ENCODE assay signal across 19 cellular contexts in the genomic region with DNA sequence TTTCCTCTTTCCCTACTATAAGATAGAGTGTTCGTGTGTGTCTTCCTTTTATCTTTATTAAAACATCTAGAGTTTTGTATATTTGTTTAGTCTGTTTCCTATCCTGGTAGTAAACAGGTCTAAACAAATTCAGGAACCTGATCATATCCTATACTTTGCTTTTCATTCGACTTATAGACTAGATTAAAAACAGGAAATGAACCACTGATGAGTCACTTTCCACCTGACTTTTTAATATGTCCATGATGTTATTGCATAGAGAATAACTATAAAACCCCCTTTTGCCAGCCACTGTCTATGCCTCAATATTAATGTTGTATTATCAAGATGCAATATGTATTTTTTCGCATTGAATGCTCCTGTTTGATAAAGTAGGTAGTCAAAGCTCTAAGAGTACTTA.
DNase-seq lines count a peak whose midpoint lies in the region; ATAC-seq and TF ChIP-seq lines count a peak whose summit lies in the region.
"Had no signal": no experiment of that assay in that cellular context is flagged by ENCODE, and none has a peak within 500 bp of the region (broad histone marks: within the 10 kb centered on the region; RNA-seq: fewer than 3 reads in every experiment).

No MANE protein-coding gene starts in this region.

- no peak for TF ChIP-seq CTCF in RWPE2 (IDR thresholded peaks at IDR 0.05; ENCODE audit: poor library complexity, severe bottlenecking)
- TF ChIP-seq CTCF in foreskin keratinocyte (conservative IDR thresholded peaks at IDR 0.05), result no peak

- 16 to 18% methylated on average over 3 of the region's 3 CpGs for WGBS in GM23248 (ENCODE audit: low coverage in 1 of 2, low lambda C conversion rate in 2 of 2, missing lambda C conversion rate in 2 of 2), 2 experiments

- in situ Hi-C loops in GM23248 (cut with MboI), result no loop called here

- H3K4me1 ChIP-seq in RWPE2 (ENCODE audit: insufficient read depth, poor library complexity, severe bottlenecking) (peaks cover 8% of the 10 kb centered on the region), foreskin keratinocyte (peaks cover 10% of the 10 kb centered on the region), GM23248 (ENCODE audit: insufficient read depth) (no peaks in the 10 kb centered on the region)
- H3K4me1 ChIP-seq: BLaER1 treated with 17β-estradiol and CSF1 and Interleukin-3, amounts not matched to agents 10 nM and 100 nM had no signal

- no peak overlapping the region for H3K9ac ChIP-seq in GM23248
- H3K9ac ChIP-seq: BLaER1 treated with 17β-estradiol and CSF1 and Interleukin-3, amounts not matched to agents 10 nM and 100 nM had no signal

- H3K36me3 ChIP-seq in RWPE2 (ENCODE audit: low read depth), result no peaks in the 10 kb centered on the region
- no peaks in the 10 kb centered on the region for H3K36me3 ChIP-seq in GM23248 (ENCODE audit: low read depth)
- H3K36me3 ChIP-seq: BLaER1 treated with 17β-estradiol and CSF1 and Interleukin-3, amounts not matched to agents 10 nM and 100 nM had no signal

- H4K20me1 ChIP-seq in GM23248 (ENCODE audit: insufficient read depth), result no peaks in the 10 kb centered on the region
- H4K20me1 ChIP-seq: BLaER1 treated with 17β-estradiol and CSF1 and Interleukin-3, amounts not matched to agents 10 nM and 100 nM had no signal

- H3K4me2 ChIP-seq in GM23248 (ENCODE audit: unreplicated experiment), result no peak overlapping the region
- H3K4me2 ChIP-seq: BLaER1 treated with 17β-estradiol and CSF1 and Interleukin-3, amounts not matched to agents 10 nM and 100 nM had no signal

- H3K79me2 ChIP-seq in GM23248 (ENCODE audit: insufficient read depth), result no peaks in the 10 kb centered on the region

- no peak overlapping the region for H3K27ac ChIP-seq in RWPE2 (ENCODE audit: poor library complexity, severe bottlenecking)
- no peak overlapping the region for H3K27ac ChIP-seq in foreskin keratinocyte
- H3K27ac ChIP-seq in GM23248, result no peak overlapping the region
- H3K27ac ChIP-seq: BLaER1 treated with 17β-estradiol and CSF1 and Interleukin-3, amounts not matched to agents 10 nM and 100 nM; SK-N-MC had no signal

- H3F3A ChIP-seq in GM23248 (ENCODE audit: insufficient read depth), result no peaks in the 10 kb centered on the region

- H3K4me3 ChIP-seq in RWPE2 (ENCODE audit: severe bottlenecking) (no peak overlapping the region), GM23248 (no peak overlapping the region)
- H3K4me3 ChIP-seq: BLaER1 treated with 17β-estradiol and CSF1 and Interleukin-3, amounts not matched to agents 10 nM and 100 nM; SK-N-MC had no signal

- H2AFZ ChIP-seq in GM23248, result no peak overlapping the region

- H3K9me3 ChIP-seq in RWPE2 (ENCODE audit: severe bottlenecking) (no peaks in the 10 kb centered on the region), GM23248 (ENCODE audit: low read depth) (no peaks in the 10 kb centered on the region)

- ATAC-seq in RWPE2 (ENCODE audit: low read depth) (peak; percentile 59), foreskin keratinocyte (peak; percentile 81)
- ATAC-seq: CD8-positive, alpha-beta T cell had no signal

- H3K9me2 ChIP-seq in GM23248 (ENCODE audit: insufficient read depth), result 0 out of 2 replicates have a peak, but pooled peaks cover 4% of the 10 kb centered on the region

- DNase-seq in DMS53 (lab: John Stamatoyannopoulos, UW) (peak; percentile 49), HS-5 (ENCODE audit: low read depth) (peak; percentile 5), RWPE2 (ENCODE audit: low spot score) (no peak), foreskin keratinocyte (peak; percentile 17 to 39), GM23248 (no peak), hypothalamus (lab: John Stamatoyannopoulos, UW) (no peak), NCI-H69 (lab: John Stamatoyannopoulos, UW) (no peak)
- DNase-seq: CD8-positive, alpha-beta T cell; DMS79; H9; KBM-7; MV-4-11; NCI-H1417 treated with DMSO at 0.1 percent for 48 hours; NCI-H187 treated with DMSO at 0.1 percent for 48 hours; NCI-H226; NCI-H524; Right ventricle myocardium superior had no signal

- no peaks in the 10 kb centered on the region for H3K27me3 ChIP-seq in RWPE2 (ENCODE audit: insufficient read depth, poor library complexity, severe bottlenecking)
- no peaks in the 10 kb centered on the region for H3K27me3 ChIP-seq in foreskin keratinocyte
- no peaks in the 10 kb centered on the region for H3K27me3 ChIP-seq in GM23248 (replicated peaks; ENCODE audit: insufficient read depth)
- H3K27me3 ChIP-seq: BLaER1 treated with 17β-estradiol and CSF1 and Interleukin-3, amounts not matched to agents 10 nM and 100 nM had no signal

Comparison
In these comparisons a context has a peak if more than half of its experiments do, and no peak if none do; other contexts are left out.
1. DNase-seq: peak in DMS53 (single experiment), HS-5 (single experiment) and foreskin keratinocyte (2 of 2); none in RWPE2 (single experiment), GM23248 (single experiment), hypothalamus (0 of 51) and NCI-H69 (single experiment).